19 cellular contexts compared by ENCODE assay signal in the genomic region with DNA sequence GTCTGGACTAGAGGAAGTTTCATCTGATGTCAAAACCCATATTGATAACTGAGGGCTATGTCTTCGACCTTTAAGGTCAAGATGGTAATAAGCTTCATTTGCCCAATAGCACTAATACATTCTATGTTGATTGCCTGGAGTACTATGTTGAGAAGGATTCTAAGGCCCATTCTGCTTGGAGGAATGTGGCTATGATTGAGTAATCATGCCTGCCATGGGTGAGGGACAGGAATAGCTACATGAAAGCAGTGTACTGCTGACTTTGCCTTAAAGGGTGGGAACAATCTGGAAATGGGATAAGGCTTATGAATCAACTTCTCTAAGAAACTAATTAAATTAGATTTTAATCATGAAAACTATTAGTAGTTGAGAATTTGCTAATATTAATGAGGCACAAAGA. TPM values are rescaled to one million over a fixed set of nuclear protein-coding genes. Genes with fewer than 3 reads are reported as not detected.
A peak's percentile ranks its signal among the peaks of the same experiment; 100 is the strongest.
DNase-seq lines count a peak whose midpoint lies in the region; ATAC-seq and TF ChIP-seq lines count a peak whose summit lies in the region.
"Had no signal": no experiment of that assay in that cellular context is flagged by ENCODE, and none has a peak within 500 bp of the region (broad histone marks: within the 10 kb centered on the region; RNA-seq: fewer than 3 reads in every experiment).

No MANE protein-coding gene starts in this region.

- no peak overlapping the region for H2BK5ac ChIP-seq in IMR-90 (ENCODE audit: low read depth, low read length, poor library complexity, severe bottlenecking)

- no peaks in the 10 kb centered on the region for H3K27me3 Mint-ChIP-seq in natural killer cell treated with Interleukin-12 subunit alpha and Interleukin-12 subunit beta and Interleukin-15 and Interleukin-18, amount 100 ng/mL, for 72 hours
- H3K27me3 Mint-ChIP-seq: activated naive CD8-positive, alpha-beta T cell treated with anti-CD3 and anti-CD28 coated beads, Interleukin-2, amount 50 U/mL, for 24 hours; stimulated activated naive B cell treated with anti-CD40 and anti-IgM and Interleukin-4, amounts not matched to agents 10 μg/mL and 1 μg/mL and 100 μg/mL, for 72 hours had no signal

- no peaks in the 10 kb centered on the region for H3K4me1 ChIP-seq in IMR-90 (ENCODE audit: control insufficient read depth, insufficient read depth, low read length)
- peaks cover 0 to 18% of the 10 kb centered on the region in 2 donors for H3K4me1 ChIP-seq in right atrium auricular region
- H3K4me1 ChIP-seq: BLaER1 had no signal

- peaks cover 15% of the 10 kb centered on the region for H3K36me3 Mint-ChIP-seq in natural killer cell treated with Interleukin-12 subunit alpha and Interleukin-12 subunit beta and Interleukin-15 and Interleukin-18, amount 100 ng/mL, for 72 hours

- peaks cover 3 to 4% of the 10 kb centered on the region in 2 experiments; a peak in 1 of 4 replicates for H3K79me1 ChIP-seq in IMR-90 (ENCODE audit: low read depth in 1 of 2, low read length in 2 of 2)

- no peaks in the 10 kb centered on the region for H3K9me1 ChIP-seq in IMR-90 (ENCODE audit: insufficient read depth, low read length)

- H4K5ac ChIP-seq in IMR-90 (ENCODE audit: low read depth, low read length) = no peak overlapping the region

- TF ChIP-seq POLR2A in IMR-90 (IDR thresholded peaks at IDR 0.05; ENCODE audit: low read depth, low read length) = no peak

- no TSS peak for BruUV-seq in IMR-90 (replicated peaks; lab: Mats Ljungman, UMichigan)

- peaks cover 1 to 9% of the 10 kb centered on the region in 2 donors for H3K4me1 Mint-ChIP-seq in natural killer cell treated with Interleukin-12 subunit alpha and Interleukin-12 subunit beta and Interleukin-15 and Interleukin-18, amount 100 ng/mL, for 72 hours (ENCODE audit: low read depth in 2 of 2)
- H3K4me1 Mint-ChIP-seq: activated naive CD8-positive, alpha-beta T cell treated with anti-CD3 and anti-CD28 coated beads, Interleukin-2, amount 50 U/mL, for 24 hours had no signal

- TF ChIP-seq CTCF in IMR-90 (conservative IDR thresholded peaks at IDR 0.05; ENCODE audit: low read depth, low read length) = no peak
- TF ChIP-seq CTCF in cardiac fibroblast (IDR thresholded peaks at IDR 0.05; ENCODE audit: low read depth, low read length) = no peak
- TF ChIP-seq CTCF in right atrium auricular region (IDR thresholded peaks at IDR 0.05) = no peak

- H4K20me1 ChIP-seq in IMR-90 (ENCODE audit: insufficient read depth, low read length) = no peaks in the 10 kb centered on the region

- H3K9me3 ChIP-seq in IMR-90 (ENCODE audit: control insufficient read depth, insufficient read depth, low read length) (no peaks in the 10 kb centered on the region), right atrium auricular region (no peaks in the 10 kb centered on the region)
- H3K9me3 ChIP-seq: BLaER1, ovary had no signal

- no peak overlapping the region for H3K4ac ChIP-seq in IMR-90 (ENCODE audit: low read depth, low read length)

- peak; percentile 68 for ATAC-seq in IMR-90 (ENCODE audit: low read depth)
- ATAC-seq in natural killer cell treated with Interleukin-12 subunit alpha and Interleukin-12 subunit beta and Interleukin-15 and Interleukin-18, amount 100 ng/mL, for 72 hours = no peak
- ATAC-seq in GM18870 (IDR thresholded peaks at IDR 0.05; ENCODE audit: unreplicated experiment) = no peak
- ATAC-seq: activated naive CD8-positive, alpha-beta T cell treated with anti-CD3 and anti-CD28 coated beads, Interleukin-2, amount 50 U/mL, for 24 hours; activated T-cell treated with anti-CD3 and anti-CD28 coated beads, Interleukin-2, amount 50 U/mL, for 4 hours; stimulated activated naive B cell treated with anti-CD40 and anti-IgM and Interleukin-4, amounts not matched to agents 10 μg/mL and 1 μg/mL and 100 μg/mL, for 72 hours had no signal

- no peak overlapping the region for H2AK5ac ChIP-seq in IMR-90 (ENCODE audit: low read depth, low read length)

- H2BK20ac ChIP-seq in IMR-90 (ENCODE audit: low read depth, low read length) = no peak overlapping the region

- DNase-seq in IMR-90 (peak; percentile 50), cardiac fibroblast (ENCODE audit: low read depth in 2 of 2) (peak; percentile 58 to 62), right atrium auricular region (ENCODE audit: low spot score) (no peak), renal cortical epithelial cell (ENCODE audit: low read depth) (peak; percentile 84), head of caudate nucleus (no peak), SW480 (ENCODE audit: low spot score) (no peak)
- no peak for DNase-seq in natural killer cell treated with Interleukin-12 subunit alpha and Interleukin-12 subunit beta and Interleukin-15 and Interleukin-18, amount 100 ng/mL, for 72 hours (ENCODE audit: low spot score)
- DNase-seq: activated CD4-positive, alpha-beta T cell treated with anti-CD3 and anti-CD28 coated beads, Interleukin-2, amount 50 U/mL, for 48 hours; activated naive CD8-positive, alpha-beta T cell treated with anti-CD3 and anti-CD28 coated beads, Interleukin-2, amount 50 U/mL, for 24 hours; activated T-cell treated with anti-CD3 and anti-CD28 coated beads, Interleukin-2, amount 50 U/mL, for 4 hours; GF-D8; islet precursor cell; NCI-H1930; NCI-H510A; ovary; stimulated activated naive B cell treated with anti-CD40 and anti-IgM and Interleukin-4, amounts not matched to agents 10 μg/mL and 1 μg/mL and 100 μg/mL, for 72 hours had no signal

- no peak overlapping the region for H3K56ac ChIP-seq in IMR-90 (ENCODE audit: extremely low read depth, insufficient read depth, low read length)

- H3K27me3 ChIP-seq in IMR-90 (ENCODE audit: control insufficient read depth, insufficient read depth, low read length) = no peaks in the 10 kb centered on the region
- no peaks in the 10 kb centered on the region for H3K27me3 ChIP-seq in right atrium auricular region
- H3K27me3 ChIP-seq: BLaER1, ovary had no signal

- H3K23ac ChIP-seq in IMR-90 (ENCODE audit: low read depth, low read length) = no peak overlapping the region

- no peak overlapping the region for H3K4me3 Mint-ChIP-seq in natural killer cell treated with Interleukin-12 subunit alpha and Interleukin-12 subunit beta and Interleukin-15 and Interleukin-18, amount 100 ng/mL, for 72 hours
- H3K4me3 Mint-ChIP-seq: activated naive CD8-positive, alpha-beta T cell treated with anti-CD3 and anti-CD28 coated beads, Interleukin-2, amount 50 U/mL, for 24 hours; activated T-cell treated with anti-CD3 and anti-CD28 coated beads, Interleukin-2, amount 50 U/mL, for 4 hours; stimulated activated naive B cell treated with anti-CD40 and anti-IgM and Interleukin-4, amounts not matched to agents 10 μg/mL and 1 μg/mL and 100 μg/mL, for 72 hours had no signal

- H2AFZ ChIP-seq in IMR-90 (replicated peaks; ENCODE audit: low read length, poor library complexity) = no peak overlapping the region

- no peak overlapping the region for H3K4me2 ChIP-seq in IMR-90 (ENCODE audit: low read depth, low read length)
- H3K4me2 ChIP-seq: BLaER1 had no signal

- intact Hi-C loops in IMR-90 (cut with micrococcal nuclease) = no loop called here
- intact Hi-C loops in head of caudate nucleus (cut with DNase I) = no loop called here

- H4K8ac ChIP-seq in IMR-90 (ENCODE audit: low read depth in 2 of 2, low read length in 2 of 2) = no peak overlapping the region

- H3K4me3 ChIP-seq in IMR-90 (ENCODE audit: insufficient read depth, low read depth, low read length) (no peak overlapping the region), cardiac fibroblast (replicated peaks in 1 of 2; ENCODE audit: low read depth in 2 of 2, low read length in 2 of 2) (no peak overlapping the region), right atrium auricular region (no peak overlapping the region)
- H3K4me3 ChIP-seq: BLaER1, ovary, SK-N-MC had no signal

- no peak overlapping the region for H2AK9ac ChIP-seq in IMR-90 (replicated peaks; ENCODE audit: low read depth, low read length, poor library complexity)

- no peak overlapping the region for H3K9ac ChIP-seq in IMR-90 (ENCODE audit: low read depth, low read length)
- H3K9ac ChIP-seq: BLaER1 had no signal

- CTCF ChIA-PET in IMR-90 (lab: Yijun Ruan, JAX) = interaction anchor here (1.0 kb wide), 1 partner anchor 9 kb away, joined by 8 read pairs; no protein-coding TSS in a partner anchor

- H3K27ac ChIP-seq in IMR-90 (ENCODE audit: insufficient read depth, low read length) (no peak overlapping the region), right atrium auricular region (peak overlapping the region; percentile 40 to 70)
- H3K27ac ChIP-seq: BLaER1, ovary, SK-N-MC had no signal

- no peak overlapping the region for H4K91ac ChIP-seq in IMR-90 (ENCODE audit: insufficient read depth, low read depth, low read length)

- no peak overlapping the region for H3K18ac ChIP-seq in IMR-90 (ENCODE audit: low read depth, low read length)

- dilution Hi-C loops in IMR-90 (cut with HindIII; ENCODE audit: low sequenced_read_pairs, unreplicated experiment) = no loop called here

- POLR2A ChIA-PET in IMR-90 (lab: Charles Lee; ENCODE audit: unreplicated experiment) = no interaction called here

- H2BK120ac ChIP-seq in IMR-90 (ENCODE audit: low read depth, low read length) = no peak overlapping the region

- no peak overlapping the region for H3K27ac Mint-ChIP-seq in natural killer cell treated with Interleukin-12 subunit alpha and Interleukin-12 subunit beta and Interleukin-15 and Interleukin-18, amount 100 ng/mL, for 72 hours
- H3K27ac Mint-ChIP-seq: activated naive CD8-positive, alpha-beta T cell treated with anti-CD3 and anti-CD28 coated beads, Interleukin-2, amount 50 U/mL, for 24 hours; stimulated activated naive B cell treated with anti-CD40 and anti-IgM and Interleukin-4, amounts not matched to agents 10 μg/mL and 1 μg/mL and 100 μg/mL, for 72 hours had no signal

- TF ChIP-seq RAD21 in IMR-90 (IDR thresholded peaks at IDR 0.05; ENCODE audit: low read length) = no peak

- no peaks in the 10 kb centered on the region for H3K9me3 Mint-ChIP-seq in natural killer cell treated with Interleukin-12 subunit alpha and Interleukin-12 subunit beta and Interleukin-15 and Interleukin-18, amount 100 ng/mL, for 72 hours
- H3K9me3 Mint-ChIP-seq: activated naive CD8-positive, alpha-beta T cell treated with anti-CD3 and anti-CD28 coated beads, Interleukin-2, amount 50 U/mL, for 24 hours; activated T-cell treated with anti-CD3 and anti-CD28 coated beads, Interleukin-2, amount 50 U/mL, for 4 hours; stimulated activated naive B cell treated with anti-CD40 and anti-IgM and Interleukin-4, amounts not matched to agents 10 μg/mL and 1 μg/mL and 100 μg/mL, for 72 hours had no signal

- in situ Hi-C loops in IMR-90 (cut with MboI; ENCODE audit: low sequenced_read_pairs) = no loop called here

- H3K36me3 ChIP-seq in IMR-90 (ENCODE audit: control insufficient read depth, insufficient read depth, low read length) (peaks cover 14% of the 10 kb centered on the region), right atrium auricular region (peaks cover 36% of the 10 kb centered on the region)
- H3K36me3 ChIP-seq: ovary had no signal

- no peak overlapping the region for H3K14ac ChIP-seq in IMR-90 (replicated peaks; ENCODE audit: low read depth, low read length)

- no CpG with 5 or more reads among the region's 1 CpG for WGBS in IMR-90 (ENCODE audit: extremely low coverage in 2 of 2, insufficient read length in 1 of 2), 2 experiments

- H2BK15ac ChIP-seq in IMR-90 (ENCODE audit: low read depth, low read length) = no peak overlapping the region

RNA-seq across cellular contexts. Expression of a gene that starts 13.6 kb away (rescaled TPM):
- total RNA-seq in IMR-90 (2012; rRNA removed) = 57.2 and 58.0 TPM in 2 replicates
- 19.5 and 23.1 TPM in 2 replicates for polyA plus RNA-seq in IMR-90 (2012; rRNA removed)
- polyA plus RNA-seq in IMR-90 (2012; cell fraction: cytosol; rRNA removed) = 12.4 and 12.6 TPM in 2 replicates
- polyA plus RNA-seq in IMR-90 (2012; cell fraction: nucleus; rRNA removed; ENCODE audit: low replicate concordance) = 15.7 and 32.3 TPM in 2 replicates
- 100 to 1,000 TPM; 109 to 328 TPM for total RNA-seq in right atrium auricular region
- total RNA-seq in renal cortical epithelial cell = 66.7 and 147 TPM in 2 replicates
- 10 to 100 TPM; 63.2 to 70.6 TPM for total RNA-seq in natural killer cell treated with Interleukin-12 subunit alpha and Interleukin-12 subunit beta and Interleukin-15 and Interleukin-18, amount 100 ng/mL, for 72 hours

RNA-seq across cellular contexts. Expression of a gene that starts 59.7 kb away (rescaled TPM):
- 101 and 123 TPM in 2 replicates for total RNA-seq in IMR-90 (2012; rRNA removed)
- polyA plus RNA-seq in IMR-90 (2012; rRNA removed) = 52.9 and 59.1 TPM in 2 replicates
- 18.9 TPM in 2 replicates for polyA plus RNA-seq in IMR-90 (2012; cell fraction: cytosol; rRNA removed)
- 5.3 and 33.3 TPM in 2 replicates for polyA plus RNA-seq in IMR-90 (2012; cell fraction: nucleus; rRNA removed; ENCODE audit: low replicate concordance)
- total RNA-seq in right atrium auricular region = 10 to 100 TPM; 68.0 to 80.3 TPM
- 199 and 205 TPM in 2 replicates for total RNA-seq in renal cortical epithelial cell
- 10 to 100 TPM; 47.9 to 57.0 TPM for total RNA-seq in natural killer cell treated with Interleukin-12 subunit alpha and Interleukin-12 subunit beta and Interleukin-15 and Interleukin-18, amount 100 ng/mL, for 72 hours

Comparison
In these comparisons a context has a peak if more than half of its experiments do, and no peak if none do; other contexts are left out.
1. DNase-seq: peak in IMR-90 (single experiment), cardiac fibroblast (2 of 2) and renal cortical epithelial cell (single experiment); none in right atrium auricular region (single experiment), head of caudate nucleus (0 of 42), natural killer cell treated with Interleukin-12 subunit alpha and Interleukin-12 subunit beta and Interleukin-15 and Interleukin-18, amount 100 ng/mL, for 72 hours (single experiment) and SW480 (single experiment).